In the genomic region with DNA sequence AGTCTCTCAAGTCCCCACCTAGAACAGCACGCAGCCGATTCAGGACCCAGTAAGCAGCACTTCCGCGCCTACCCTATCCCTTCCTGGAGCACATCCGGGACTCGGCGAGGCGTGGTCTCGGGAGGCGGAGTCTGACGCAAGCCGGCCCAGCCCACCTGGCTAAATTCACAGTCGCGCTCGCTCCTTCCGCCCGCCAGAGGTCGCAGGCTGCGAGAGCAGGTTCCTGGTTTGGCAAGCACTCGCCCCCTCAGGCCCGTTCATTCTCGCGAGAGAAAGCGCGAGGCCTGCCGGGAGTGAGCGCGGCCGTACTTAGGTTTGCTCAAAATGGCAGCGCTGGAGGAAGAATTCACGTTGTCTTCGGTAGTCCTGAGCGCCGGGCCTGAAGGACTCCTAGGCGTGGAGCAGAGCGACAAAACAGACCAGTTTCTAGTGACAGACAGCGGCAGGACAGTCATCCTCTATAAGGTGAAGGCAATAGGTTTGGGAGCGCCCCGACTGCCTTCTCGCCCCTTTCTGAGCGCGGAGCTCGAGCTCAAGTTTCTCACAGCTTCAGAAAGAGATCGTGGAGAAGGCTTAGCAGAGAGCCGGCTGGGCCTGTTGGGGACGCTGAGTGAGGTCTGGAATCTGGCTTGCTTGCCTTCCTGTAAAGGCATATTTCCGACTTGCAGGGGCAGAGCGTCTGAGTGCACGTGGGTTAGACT, we compare ENCODE assay signal across 8 cellular contexts. TPM values are rescaled to one million over a fixed set of nuclear protein-coding genes. Genes with fewer than 3 reads are reported as not detected.
DNase-seq lines count a peak whose midpoint lies in the region; ATAC-seq, FAIRE-seq and TF ChIP-seq lines count a peak whose summit lies in the region.

A gene (plus strand): TSS at position 313 of the 701 bp plus-strand sequence. CDS start 12 bp downstream, at position 325.

- CTCF ChIA-PET in activated CD4-positive, alpha-beta T cell treated with anti-CD3 and anti-CD28 coated beads for 36 hours (lab: Charles Lee): interaction anchor here (0.6 to 1.7 kb wide), 10 partner anchors 9 to 355 kb away, joined by 3 to 6 read pairs (median 4); a partner anchor contains a TSS

- H3K9me3 Mint-ChIP-seq in activated CD4-positive, alpha-beta T cell treated with anti-CD3 and anti-CD28 coated beads for 36 hours (ENCODE audit: low read depth): no peaks in the 10 kb centered on the region

- no peaks in the 10 kb centered on the region for H3K27me3 ChIP-seq in BLaER1
- H3K27me3 ChIP-seq in kidney epithelial cell (ENCODE audit: control insufficient read depth, insufficient read depth, low read length): no peaks in the 10 kb centered on the region

- peak; percentile 75 for DNase-seq in GM19239 (ENCODE audit: insufficient read length, low spot score)
- peak; percentile 98 to 99 for DNase-seq in NCI-H524 (lab: John Stamatoyannopoulos, UW)
- DNase-seq in activated CD4-positive, alpha-beta T cell treated with anti-CD3 and anti-CD28 coated beads for 36 hours: peak; percentile 100
- peak; percentile 99 for DNase-seq in choroid plexus epithelial cell (ENCODE audit: low read depth)
- peak; percentile 92 for DNase-seq in kidney epithelial cell (ENCODE audit: low read depth)
- peak; percentile 99 for DNase-seq in stimulated activated CD4-positive, alpha-beta T cell treated with anti-CD3 and anti-CD28 coated beads, Interleukin-15, amount 100 ng/mL, for 48 hours (ENCODE audit: low read depth in 2 of 2)

- no peaks in the 10 kb centered on the region for H3K27me3 Mint-ChIP-seq in activated CD4-positive, alpha-beta T cell treated with anti-CD3 and anti-CD28 coated beads for 36 hours

- H3K4me3 Mint-ChIP-seq in activated CD4-positive, alpha-beta T cell treated with anti-CD3 and anti-CD28 coated beads for 36 hours: peak within 1 kb of the TSS; percentile 88

- peak within 1 kb of the TSS; percentile 98 for H3K27ac Mint-ChIP-seq in activated CD4-positive, alpha-beta T cell treated with anti-CD3 and anti-CD28 coated beads for 36 hours

- H3K4me3 ChIP-seq in BLaER1 (peak within 1 kb of the TSS; percentile 97), choroid plexus epithelial cell (ENCODE audit: low read depth, low read length) (peak within 1 kb of the TSS; percentile 89), kidney epithelial cell (ENCODE audit: low read depth, low read length) (peak within 1 kb of the TSS; percentile 79)

- H3K36me3 ChIP-seq in BLaER1 (peaks cover 29% of the 10 kb centered on the region), kidney epithelial cell (ENCODE audit: control insufficient read depth, insufficient read depth, low read length) (no peaks in the 10 kb centered on the region)

- peaks cover 50% of the 10 kb centered on the region for H3K4me1 ChIP-seq in BLaER1

- H3K27ac ChIP-seq in BLaER1: peak within 1 kb of the TSS; percentile 98

- peaks cover 12% of the 10 kb centered on the region for H3K9me3 ChIP-seq in BLaER1

- H3K4me2 ChIP-seq in BLaER1: peak within 1 kb of the TSS; percentile 94

- H4K20me1 ChIP-seq in BLaER1: no peaks in the 10 kb centered on the region

- POLR2A ChIA-PET in activated CD4-positive, alpha-beta T cell treated with anti-CD3 and anti-CD28 coated beads for 36 hours (lab: Charles Lee): interaction anchor here (0.5 to 0.7 kb wide), 2 partner anchors 278 to 360 kb away, joined by 3 read pairs; no protein-coding TSS in a partner anchor

- ATAC-seq in HG03457 (IDR thresholded peaks at IDR 0.05; ENCODE audit: unreplicated experiment): peak; percentile 89
- peak; percentile 96 for ATAC-seq in activated CD4-positive, alpha-beta T cell treated with anti-CD3 and anti-CD28 coated beads for 36 hours

- H3K36me3 Mint-ChIP-seq in activated CD4-positive, alpha-beta T cell treated with anti-CD3 and anti-CD28 coated beads for 36 hours (ENCODE audit: low read depth): peaks cover 28% of the 10 kb centered on the region

- TF ChIP-seq CTCF in choroid plexus epithelial cell (conservative IDR thresholded peaks at IDR 0.05; ENCODE audit: low read depth, low read length) (peak; percentile 94), kidney epithelial cell (IDR thresholded peaks at IDR 0.05; ENCODE audit: insufficient read depth, low read length, poor library complexity, severe bottlenecking) (peak; percentile 95)

- H3K9ac ChIP-seq in BLaER1: peak within 1 kb of the TSS; percentile 99

- FAIRE-seq in GM19239 (lab: Jason Lieb, UNC): peak; percentile 97

- H3K4me1 Mint-ChIP-seq in activated CD4-positive, alpha-beta T cell treated with anti-CD3 and anti-CD28 coated beads for 36 hours: peaks cover 19% of the 10 kb centered on the region

- intact Hi-C loops in activated CD4-positive, alpha-beta T cell treated with anti-CD3 and anti-CD28 coated beads for 36 hours (cut with DNase I, micrococcal nuclease): loop anchor here (1.0 to 10.0 kb wide), 12 partner anchors 62 to 795 kb away; a partner anchor contains a TSS

RNA-seq across cellular contexts. Expression of the gene that starts here (rescaled TPM):
- total RNA-seq in activated CD4-positive, alpha-beta T cell treated with anti-CD3 and anti-CD28 coated beads for 36 hours: 10 to 100 TPM; 79.3 to 79.7 TPM
- 35.8 and 36.5 TPM in 2 replicates for total RNA-seq in kidney epithelial cell

Comparison
In these comparisons a context has a peak if more than half of its experiments do, and no peak if none do; other contexts are left out.
1. Peak in every context shown above with its lines: DNase-seq, ATAC-seq, H3K4me3 ChIP-seq and H3K27ac ChIP-seq.